Comparison of ENCODE assay signal across 8 cellular contexts in the genomic region with DNA sequence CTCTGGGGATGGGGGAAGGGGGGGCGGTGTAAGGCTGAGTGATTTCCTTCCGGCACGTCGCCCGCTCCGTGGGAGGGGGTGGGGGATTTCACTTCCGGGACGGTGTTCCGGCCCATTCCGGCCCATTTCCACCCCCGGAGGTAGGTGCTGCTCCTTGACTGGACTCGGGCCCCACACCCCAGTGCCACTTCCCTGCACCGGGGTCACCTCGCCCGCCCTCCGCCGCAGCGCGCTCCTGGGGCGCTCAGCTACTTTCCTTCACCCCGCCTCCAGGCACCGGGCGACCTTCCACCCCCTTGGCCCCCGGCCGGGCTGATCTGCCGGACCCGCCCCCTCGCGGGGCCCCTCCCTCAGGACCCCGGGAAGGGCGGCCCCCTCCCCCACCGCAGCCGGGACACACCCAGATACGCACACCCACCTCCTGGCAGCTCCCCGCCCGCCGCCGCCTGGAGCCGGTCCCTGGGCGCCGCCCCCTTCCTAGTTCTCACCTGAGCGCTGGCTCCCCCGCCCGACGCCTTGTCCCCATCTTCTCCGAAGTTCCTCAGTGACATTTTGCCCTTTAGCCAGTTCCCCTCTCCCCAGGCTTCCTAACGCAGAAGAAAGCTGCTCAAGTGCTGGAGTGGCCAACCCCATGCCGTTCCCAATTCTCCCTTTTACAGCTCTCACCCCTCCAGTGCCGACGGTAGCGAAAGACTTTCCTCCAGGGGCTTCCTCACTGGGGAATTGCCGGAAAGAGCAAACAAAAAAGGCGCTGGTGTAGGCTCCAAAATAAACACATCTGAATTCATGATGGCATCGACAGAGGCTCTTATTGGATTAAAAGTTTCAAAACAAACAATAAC. TPM values are rescaled to one million over a fixed set of nuclear protein-coding genes. Genes with fewer than 3 reads are reported as not detected.
A peak's percentile ranks its signal among the peaks of the same experiment; 100 is the strongest.
DNase-seq lines count a peak whose midpoint lies in the region; ATAC-seq and TF ChIP-seq lines count a peak whose summit lies in the region.

A gene with protein sequence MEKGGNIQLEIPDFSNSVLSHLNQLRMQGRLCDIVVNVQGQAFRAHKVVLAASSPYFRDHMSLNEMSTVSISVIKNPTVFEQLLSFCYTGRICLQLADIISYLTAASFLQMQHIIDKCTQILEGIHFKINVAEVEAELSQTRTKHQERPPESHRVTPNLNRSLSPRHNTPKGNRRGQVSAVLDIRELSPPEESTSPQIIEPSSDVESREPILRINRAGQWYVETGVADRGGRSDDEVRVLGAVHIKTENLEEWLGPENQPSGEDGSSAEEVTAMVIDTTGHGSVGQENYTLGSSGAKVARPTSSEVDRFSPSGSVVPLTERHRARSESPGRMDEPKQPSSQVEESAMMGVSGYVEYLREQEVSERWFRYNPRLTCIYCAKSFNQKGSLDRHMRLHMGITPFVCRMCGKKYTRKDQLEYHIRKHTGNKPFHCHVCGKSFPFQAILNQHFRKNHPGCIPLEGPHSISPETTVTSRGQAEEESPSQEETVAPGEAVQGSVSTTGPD (plus strand): TSS at position 115 of the 842 bp plus-strand sequence. CDS start 1,846 bp downstream, outside the sequence.

- TF ChIP-seq CTCF in Peyer's patch (IDR thresholded peaks at IDR 0.05) (no peak), fibroblast of lung (conservative IDR thresholded peaks at IDR 0.05 in 1 of 2, IDR thresholded peaks at IDR 0.05 in 1 of 2; ENCODE audit: low read depth in 1 of 2, low read length in 2 of 2) (no peak), nephron progenitor cell (IDR thresholded peaks at IDR 0.05) (no peak)

- H3K27me3 ChIP-seq in Karpas-422 (ENCODE audit: low read length), result no peaks in the 10 kb centered on the region
- H3K27me3 ChIP-seq in Peyer's patch, result no peaks in the 10 kb centered on the region
- no peaks in the 10 kb centered on the region for H3K27me3 ChIP-seq in fibroblast of lung (ENCODE audit: control insufficient read depth, insufficient read depth, low read length)

- H3K27ac Mint-ChIP-seq in activated T-cell treated with anti-CD3 and anti-CD28 coated beads, Interleukin-2, amount 50 U/mL, for 72 hours, result peak within 1 kb of the TSS; percentile 95
- H3K27ac Mint-ChIP-seq in nephron progenitor cell, result peak within 1 kb of the TSS; percentile 99
- peak within 1 kb of the TSS; percentile 99 for H3K27ac Mint-ChIP-seq in stimulated activated naive CD8-positive, alpha-beta T cell treated with anti-CD3 and anti-CD28 coated beads, Interleukin-15, Interleukin-2, amounts not matched to agents 100 ng/mL and 50 ng/mL, for 24 hours

- H3K36me3 ChIP-seq in Karpas-422 (ENCODE audit: insufficient read depth, low read length) (peaks cover 42% of the 10 kb centered on the region), Peyer's patch (peaks cover 0 to 23% (median 0%) of the 10 kb centered on the region in 3 donors), fibroblast of lung (ENCODE audit: control insufficient read depth, insufficient read depth, low read length) (peaks cover 20% of the 10 kb centered on the region)

- H3K36me3 Mint-ChIP-seq in activated T-cell treated with anti-CD3 and anti-CD28 coated beads, Interleukin-2, amount 50 U/mL, for 72 hours (ENCODE audit: insufficient read depth in 2 of 2), result peaks cover 29 to 39% of the 10 kb centered on the region in 2 donors
- H3K36me3 Mint-ChIP-seq in nephron progenitor cell (ENCODE audit: low read depth), result peaks cover 64% of the 10 kb centered on the region
- peaks cover 67% of the 10 kb centered on the region for H3K36me3 Mint-ChIP-seq in stimulated activated naive CD8-positive, alpha-beta T cell treated with anti-CD3 and anti-CD28 coated beads, Interleukin-15, Interleukin-2, amounts not matched to agents 100 ng/mL and 50 ng/mL, for 24 hours (ENCODE audit: low read depth)

- peak within 1 kb of the TSS; percentile 95 to 99 for H3K4me3 Mint-ChIP-seq in activated T-cell treated with anti-CD3 and anti-CD28 coated beads, Interleukin-2, amount 50 U/mL, for 72 hours
- H3K4me3 Mint-ChIP-seq in nephron progenitor cell, result peak within 1 kb of the TSS; percentile 94
- peak within 1 kb of the TSS; percentile 99 for H3K4me3 Mint-ChIP-seq in stimulated activated naive CD8-positive, alpha-beta T cell treated with anti-CD3 and anti-CD28 coated beads, Interleukin-15, Interleukin-2, amounts not matched to agents 100 ng/mL and 50 ng/mL, for 24 hours

- DNase-seq in DMS153 (lab: John Stamatoyannopoulos, UW) (peak; percentile 88), Karpas-422 (peak; percentile 95), Peyer's patch (peak; percentile 96 to 99 (median 98)), fibroblast of lung (ENCODE audit: low read depth in 2 of 2) (peak in 1 of 2 donors; percentile 68), nephron progenitor cell (peak; percentile 91)
- DNase-seq in activated T-cell treated with anti-CD3 and anti-CD28 coated beads, Interleukin-2, amount 50 U/mL, for 72 hours, result peak; percentile 94 to 95

- H3K9me3 ChIP-seq in Karpas-422 (ENCODE audit: low read length), result no peaks in the 10 kb centered on the region
- H3K9me3 ChIP-seq in Peyer's patch, result no peaks in the 10 kb centered on the region
- no peaks in the 10 kb centered on the region for H3K9me3 ChIP-seq in fibroblast of lung (ENCODE audit: control insufficient read depth, insufficient read depth, low read depth, low read length)

- H3K4me3 ChIP-seq in Karpas-422 (ENCODE audit: low read length) (peak within 1 kb of the TSS; percentile 94), Peyer's patch (peak within 1 kb of the TSS; percentile 69 to 86 (median 80)), fibroblast of lung (replicated peaks in 1 of 4; ENCODE audit: control extremely low read depth in 1 of 4, insufficient read depth in 1 of 4, low read depth in 3 of 4, low read length in 4 of 4) (peak within 1 kb of the TSS; percentile 94 to 99 (median 98))

- no peaks in the 10 kb centered on the region for H3K9me3 Mint-ChIP-seq in activated T-cell treated with anti-CD3 and anti-CD28 coated beads, Interleukin-2, amount 50 U/mL, for 72 hours
- no peaks in the 10 kb centered on the region for H3K9me3 Mint-ChIP-seq in nephron progenitor cell
- no peaks in the 10 kb centered on the region for H3K9me3 Mint-ChIP-seq in stimulated activated naive CD8-positive, alpha-beta T cell treated with anti-CD3 and anti-CD28 coated beads, Interleukin-15, Interleukin-2, amounts not matched to agents 100 ng/mL and 50 ng/mL, for 24 hours

- H3K27ac ChIP-seq in Karpas-422 (ENCODE audit: low read length) (peak within 1 kb of the TSS; percentile 92), Peyer's patch (peak within 1 kb of the TSS; percentile 94 to 98 (median 96)), fibroblast of lung (ENCODE audit: insufficient read depth, low read length) (peak within 1 kb of the TSS; percentile 90)

- H3K4me1 ChIP-seq in Karpas-422 (ENCODE audit: low read length) (peaks cover 37% of the 10 kb centered on the region), Peyer's patch (peaks cover 0 to 43% (median 6%) of the 10 kb centered on the region in 4 donors), fibroblast of lung (ENCODE audit: control insufficient read depth, extremely low read depth, insufficient read depth, low read length) (peaks cover 5% of the 10 kb centered on the region)

- peaks cover 24% of the 10 kb centered on the region for H3K79me2 ChIP-seq in Karpas-422 (ENCODE audit: low read length)
- peaks cover 36% of the 10 kb centered on the region for H3K79me2 ChIP-seq in fibroblast of lung (ENCODE audit: control insufficient read depth, insufficient read depth, low read length)

- H3K27me3 Mint-ChIP-seq in activated T-cell treated with anti-CD3 and anti-CD28 coated beads, Interleukin-2, amount 50 U/mL, for 72 hours (ENCODE audit: low read depth), result no peaks in the 10 kb centered on the region
- H3K27me3 Mint-ChIP-seq in nephron progenitor cell (ENCODE audit: low read depth, poor library complexity), result peaks cover 4% of the 10 kb centered on the region
- H3K27me3 Mint-ChIP-seq in stimulated activated naive CD8-positive, alpha-beta T cell treated with anti-CD3 and anti-CD28 coated beads, Interleukin-15, Interleukin-2, amounts not matched to agents 100 ng/mL and 50 ng/mL, for 24 hours, result peaks cover 5% of the 10 kb centered on the region

- peak; percentile 61 for ATAC-seq in GM21825 (IDR thresholded peaks at IDR 0.05; ENCODE audit: unreplicated experiment)
- peak; percentile 66 to 72 for ATAC-seq in activated T-cell treated with anti-CD3 and anti-CD28 coated beads, Interleukin-2, amount 50 U/mL, for 72 hours (replicated peaks in 1 of 2)

- H3K9ac ChIP-seq in Karpas-422 (ENCODE audit: low read length) (peak within 1 kb of the TSS; percentile 92), fibroblast of lung (ENCODE audit: insufficient read depth, low read length) (peak within 1 kb of the TSS; percentile 82)

- H3K4me2 ChIP-seq in Karpas-422 (ENCODE audit: low read depth, low read length, poor library complexity, severe bottlenecking), result peak within 1 kb of the TSS; percentile 96
- peak within 1 kb of the TSS; percentile 98 for H3K4me2 ChIP-seq in fibroblast of lung (ENCODE audit: extremely low read depth, insufficient read depth, low read length)

- peak; percentile 63 to 76 for TF ChIP-seq POLR2A in Peyer's patch (IDR thresholded peaks at IDR 0.05)

- no peak within 1 kb of the TSS for H2AFZ ChIP-seq in Karpas-422 (ENCODE audit: low read length)
- peak within 1 kb of the TSS; percentile 63 for H2AFZ ChIP-seq in fibroblast of lung (ENCODE audit: low read length)

- H3K4me1 Mint-ChIP-seq in activated T-cell treated with anti-CD3 and anti-CD28 coated beads, Interleukin-2, amount 50 U/mL, for 72 hours (ENCODE audit: low read depth), result peaks cover 81% of the 10 kb centered on the region
- H3K4me1 Mint-ChIP-seq in nephron progenitor cell, result peaks cover 63% of the 10 kb centered on the region
- peaks cover 75% of the 10 kb centered on the region for H3K4me1 Mint-ChIP-seq in stimulated activated naive CD8-positive, alpha-beta T cell treated with anti-CD3 and anti-CD28 coated beads, Interleukin-15, Interleukin-2, amounts not matched to agents 100 ng/mL and 50 ng/mL, for 24 hours (ENCODE audit: low read depth)

- H4K20me1 ChIP-seq in Karpas-422 (ENCODE audit: insufficient read depth, low read depth, low read length) (peaks cover 35% of the 10 kb centered on the region), fibroblast of lung (ENCODE audit: control insufficient read depth, extremely low read depth, insufficient read depth, low read length) (peaks cover 5% of the 10 kb centered on the region)

- no peaks in the 10 kb centered on the region for H3K9me2 ChIP-seq in Karpas-422 (replicated peaks; ENCODE audit: insufficient read depth, low read length)

RNA-seq across cellular contexts. Expression of the gene that starts here (rescaled TPM):
- total RNA-seq in Karpas-422 (2014; rRNA removed; shearing (Covaris generic); ENCODE audit: low replicate concordance), result 9.7 and 15.8 TPM in 2 replicates
- total RNA-seq in Peyer's patch, result 10 to 100 TPM in 2 of 4 donors, 1 to 10 TPM in 2; 6.3 to 30.5 (median 10.2) TPM
- total RNA-seq in activated T-cell treated with anti-CD3 and anti-CD28 coated beads, Interleukin-2, amount 50 U/mL, for 72 hours, result 10 to 100 TPM; 14.2 to 14.9 TPM
- 6.7 and 8.3 TPM in 2 replicates for total RNA-seq in fibroblast of lung
- 2.4 and 3.0 TPM in 2 replicates for polyA plus RNA-seq in fibroblast of lung
- 1.3 and 1.9 TPM in 2 replicates for polyA plus RNA-seq in fibroblast of lung (2012)
- polyA minus RNA-seq in fibroblast of lung (ENCODE audit: low replicate concordance), result 4.9 and 6.1 TPM in 2 replicates
